In genomic region chr3:189921770-189922169, GRCh38 we compare ENCODE assay signal across 31 cellular contexts.
"Had no signal": no experiment of that assay in that cellular context is flagged by ENCODE, and none has a peak within 500 bp of the region (broad histone marks: within the 10 kb centered on the region; RNA-seq: fewer than 3 reads in every experiment).

No MANE protein-coding gene starts in this region.

- H3K4me3 ChIP-seq: MG63, PC-9, SJSA1 had no signal

- H3K27ac ChIP-seq: PC-9, RWPE1, SJSA1 had no signal

- H3K36me3 ChIP-seq: MG63, SJSA1 had no signal

- H3K4me2 ChIP-seq: PC-9, SK-N-SH had no signal

- ATAC-seq: Panc1 had no signal

- H3K9ac ChIP-seq: SK-N-SH had no signal

- H3K4me1 ChIP-seq: SJSA1 had no signal

- H3K27me3 ChIP-seq: MG63, SJSA1 had no signal

- DNase-seq: Kasumi-1, KG1, MG63, NCI-H1048, NCI-H1092 treated with DMSO at 0.1 percent for 48 hours, NCI-H1105 treated with DMSO at 0.1 percent for 48 hours, NCI-H1417, NCI-H1436, NCI-H146, NCI-H1694, NCI-H187, NCI-H1930, NCI-H2029 treated with DMSO at 0.1 percent for 48 hours, NCI-H2081 treated with DMSO at 0.1 percent for 48 hours, NCI-H2107, NCI-H2171 treated with DMSO at 0.1 percent for 48 hours, NCI-H2227 treated with DMSO at 0.1 percent for 48 hours, NCI-H345, NCI-H446, NCI-H510A treated with DMSO at 0.1 percent for 48 hours, NCI-H524 treated with DMSO at 0.1 percent for 48 hours, NCI-H526 treated with DMSO at 0.1 percent for 48 hours, NCI-H82, PC-9, Right ventricle myocardium superior, SHP77 treated with DMSO at 0.1 percent for 48 hours, SK-N-SH, SW 1271 had no signal
